Comparison of ENCODE assay signal across 8 cellular contexts in genomic region chr6:30686908-30687658, GRCh38. TPM values are rescaled to one million over a fixed set of nuclear protein-coding genes. Genes with fewer than 3 reads are reported as not detected.
DNase-seq lines count a peak whose midpoint lies in the region; ATAC-seq, FAIRE-seq and TF ChIP-seq lines count a peak whose summit lies in the region.

No MANE protein-coding gene starts in this region.

- TF ChIP-seq POLR2A in HepG2 (IDR thresholded peaks at IDR 0.05; ENCODE audit: insufficient read depth in 1 of 2, low read depth in 2 of 2, low read length in 2 of 2) = peak in 1 of 2 experiments; percentile 67; a peak in 3 of 4 replicates

- no peaks in the 10 kb centered on the region for H4K20me1 ChIP-seq in HepG2 (ENCODE audit: insufficient read depth, low read length)

- TF ChIP-seq RAD21 in HepG2 (CRISPR knock-in tag; IDR thresholded peaks at IDR 0.05) = no peak

- CTCF ChIA-PET in HepG2 (lab: Yijun Ruan, JAX; ENCODE audit: low intra/inter-chr PET ratio, low total read pairs) = interaction anchor here (1.7 kb wide), 1 partner anchor 8 kb away, joined by 6 read pairs; no protein-coding TSS in a partner anchor

- H3K4me2 ChIP-seq in HepG2 (ENCODE audit: low read depth, low read length) = peak overlapping the region; percentile 84

- no peaks in the 10 kb centered on the region for H3K36me3 ChIP-seq in HepG2 (replicated peaks in 1 of 2; ENCODE audit: control insufficient read depth in 1 of 2, insufficient read depth in 2 of 2, low read length in 2 of 2)

- peak overlapping the region; percentile 77 to 84 (median 81) for H3K4me3 ChIP-seq in HepG2 (replicated peaks in 1 of 3; ENCODE audit: insufficient read depth in 1 of 3, low read depth in 2 of 3, low read length in 3 of 3)

- FAIRE-seq in HepG2 (lab: Jason Lieb, UNC) = no peak

- H3K9me3 ChIP-seq in HepG2 (ENCODE audit: low read length) = no peaks in the 10 kb centered on the region

- H3K27ac ChIP-seq in HepG2 (ENCODE audit: extremely low read length, insufficient read depth, low read length) = peak overlapping the region; percentile 43

- BruUV-seq in HepG2 (replicated peaks; lab: Mats Ljungman, UMichigan) = no TSS peak

- DNase-seq in AG08396 (ENCODE audit: low spot score) (peak; percentile 92), NCI-H510A (lab: John Stamatoyannopoulos, UW) (peak; percentile 72), dedifferentiated amniotic fluid mesenchymal stem cell (ENCODE audit: extremely low spot score) (peak; percentile 92), HepG2 (ENCODE audit: low spot score) (peak; percentile 49)
- peak; percentile 93 for DNase-seq in activated CD4-positive, alpha-beta T cell treated with anti-CD3 and anti-CD28 coated beads for 48 hours
- peak; percentile 71 for DNase-seq in stimulated activated CD4-positive, alpha-beta T cell treated with anti-CD3 and anti-CD28 coated beads, Interleukin-2, amount 100 ng/mL, for 4 hours (ENCODE audit: low read depth)

- peak; percentile 6; the same call in 1 of the 2 replicates for TF ChIP-seq CTCF in HepG2 (CRISPR knock-in tag; IDR thresholded peaks at IDR 0.05)

- ATAC-seq in GM19025 (IDR thresholded peaks at IDR 0.05; ENCODE audit: low read depth, unreplicated experiment) (peak; percentile 55), HG03439 (IDR thresholded peaks at IDR 0.05; ENCODE audit: unreplicated experiment) (peak; percentile 44), HepG2 (peak; percentile 50)

- H3K79me2 ChIP-seq in HepG2 (ENCODE audit: insufficient read depth, low read length) = no peaks in the 10 kb centered on the region

- H3K4me1 ChIP-seq in HepG2 (ENCODE audit: insufficient read depth, low read length) = peaks cover 79% of the 10 kb centered on the region

- no peak overlapping the region for H2AFZ ChIP-seq in HepG2 (ENCODE audit: low read length)

- under 1% methylated on average over 48 of the region's 52 CpGs for WGBS in HepG2 (ENCODE audit: low lambda C conversion rate)

- POLR2A ChIA-PET in HepG2 (lab: Yijun Ruan, JAX) = interaction anchor here (0.9 to 3.0 kb wide), 12 partner anchors 8 to 196 kb away, joined by 3 to 23 read pairs (median 4); partner anchors contain the start of genes IER3, MDC1, MRPS18B and TUBB

- H3K27me3 ChIP-seq in HepG2 (ENCODE audit: control insufficient read depth in 1 of 2, insufficient read depth in 2 of 2, low read length in 2 of 2) = no peaks in the 10 kb centered on the region

- peak overlapping the region; percentile 65 for H3K9ac ChIP-seq in HepG2 (ENCODE audit: insufficient read depth, low read depth, low read length)

- TF ChIP-seq EP300 in HepG2 (IDR thresholded peaks at IDR 0.05; ENCODE audit: low read depth in 2 of 2, low read length in 2 of 2) (peak in 1 of 2 experiments; percentile 55; a peak in 1 of 4 replicates), HepG2 (CRISPR knock-in tag; IDR thresholded peaks at IDR 0.05; ENCODE audit: borderline replicate concordance) (no peak)

- in situ Hi-C loops in HepG2 (cut with HindIII; ENCODE audit: extremely low pct_ligation_motif_present, low pct_unique_long_range_greater_than_20kb) = loop anchor here (25.0 kb wide), 1 partner anchor 400 kb away; no protein-coding TSS in a partner anchor

- intact Hi-C loops in HepG2 (cut with micrococcal nuclease; ENCODE audit: unreplicated experiment) = loop anchor here (1.0 kb wide), 1 partner anchor 35 kb away; no protein-coding TSS in a partner anchor

RNA-seq across cellular contexts. Expression of gene PPP1R18, which starts 0.6 kb away (rescaled TPM):
- total RNA-seq in HepG2 (2016; rRNA removed; fragmentation: Illumina TruSeq; extraction: Trizol) = 3.1 and 4.9 TPM in 2 replicates
- 0.81 and 1.4 TPM in 2 replicates for total RNA-seq in HepG2 (2016; cell fraction: cytosol; rRNA removed; fragmentation: Illumina TruSeq; extraction: Trizol; ENCODE audit: low read depth)
- total RNA-seq in HepG2 (2016; cell fraction: insoluble cytoplasmic fraction; rRNA removed; fragmentation: Illumina TruSeq; extraction: Trizol) = 3.5 and 4.0 TPM in 2 replicates
- total RNA-seq in HepG2 (2016; cell fraction: membrane; rRNA removed; fragmentation: Illumina TruSeq; extraction: Trizol) = 3.3 and 3.5 TPM in 2 replicates
- 2.5 and 3.2 TPM in 2 replicates for total RNA-seq in HepG2 (2016; cell fraction: nucleus; rRNA removed; fragmentation: Illumina TruSeq; extraction: Trizol)
- 9.2 and 10.5 TPM in 2 replicates for polyA plus RNA-seq in HepG2 (2011; rRNA removed)
- polyA plus RNA-seq in HepG2 (2011; cell fraction: cytosol; rRNA removed) = 8.3 and 8.7 TPM in 2 replicates
- polyA plus RNA-seq in HepG2 (2011; cell fraction: nucleus; rRNA removed) = 10.6 and 11.8 TPM in 2 replicates
- 4.3 and 5.2 TPM in 2 replicates for polyA plus RNA-seq in HepG2 (2012)
- polyA plus RNA-seq in HepG2 (2016; cell fraction: cytosol; fragmentation: Illumina TruSeq; extraction: Trizol; ENCODE audit: low read depth) = 2.2 and 2.4 TPM in 2 replicates
- 6.9 and 7.5 TPM in 2 replicates for polyA plus RNA-seq in HepG2 (2016; cell fraction: insoluble cytoplasmic fraction; fragmentation: Illumina TruSeq; extraction: Trizol; ENCODE audit: low read depth)
- polyA plus RNA-seq in HepG2 (2016; cell fraction: membrane; fragmentation: Illumina TruSeq; extraction: Trizol; ENCODE audit: low read depth) = 5.6 and 5.8 TPM in 2 replicates
- polyA plus RNA-seq in HepG2 (2016; cell fraction: nucleus; fragmentation: Illumina TruSeq; extraction: Trizol; ENCODE audit: insufficient read depth, low read depth) = 8.6 and 12.1 TPM in 2 replicates
- 13.8 and 38.1 TPM in 2 replicates for polyA minus RNA-seq in HepG2 (2011; rRNA and poly(A)+ RNA removed; ENCODE audit: low replicate concordance)
- 4.6 and 5.1 TPM in 2 replicates for polyA minus RNA-seq in HepG2 (2011; cell fraction: cytosol; rRNA and poly(A)+ RNA removed)
- polyA minus RNA-seq in HepG2 (2011; cell fraction: nucleus; rRNA and poly(A)+ RNA removed) = 1.9 and 2.0 TPM in 2 replicates

RNA-seq across cellular contexts. Expression of gene NRM, which starts 3.7 kb away (rescaled TPM):
- 7.4 and 16.0 TPM in 2 replicates for total RNA-seq in HepG2 (2016; rRNA removed; fragmentation: Illumina TruSeq; extraction: Trizol)
- total RNA-seq in HepG2 (2016; cell fraction: cytosol; rRNA removed; fragmentation: Illumina TruSeq; extraction: Trizol; ENCODE audit: low read depth) = 6.4 and 6.8 TPM in 2 replicates
- total RNA-seq in HepG2 (2016; cell fraction: insoluble cytoplasmic fraction; rRNA removed; fragmentation: Illumina TruSeq; extraction: Trizol) = 7.0 and 15.7 TPM in 2 replicates
- 11.0 and 11.6 TPM in 2 replicates for total RNA-seq in HepG2 (2016; cell fraction: membrane; rRNA removed; fragmentation: Illumina TruSeq; extraction: Trizol)
- 13.6 and 15.9 TPM in 2 replicates for total RNA-seq in HepG2 (2016; cell fraction: nucleus; rRNA removed; fragmentation: Illumina TruSeq; extraction: Trizol)
- 12.5 TPM in 2 replicates for polyA plus RNA-seq in HepG2 (2011; rRNA removed)
- 10.6 and 14.5 TPM in 2 replicates for polyA plus RNA-seq in HepG2 (2011; cell fraction: cytosol; rRNA removed)
- 11.7 and 12.5 TPM in 2 replicates for polyA plus RNA-seq in HepG2 (2011; cell fraction: nucleus; rRNA removed)
- 11.9 and 19.8 TPM in 2 replicates for polyA plus RNA-seq in HepG2 (2012)
- 16.1 and 17.3 TPM in 2 replicates for polyA plus RNA-seq in HepG2 (2016; cell fraction: cytosol; fragmentation: Illumina TruSeq; extraction: Trizol; ENCODE audit: low read depth)
- 19.1 and 23.6 TPM in 2 replicates for polyA plus RNA-seq in HepG2 (2016; cell fraction: insoluble cytoplasmic fraction; fragmentation: Illumina TruSeq; extraction: Trizol; ENCODE audit: low read depth)
- polyA plus RNA-seq in HepG2 (2016; cell fraction: membrane; fragmentation: Illumina TruSeq; extraction: Trizol; ENCODE audit: low read depth) = 27.9 and 29.1 TPM in 2 replicates
- polyA plus RNA-seq in HepG2 (2016; cell fraction: nucleus; fragmentation: Illumina TruSeq; extraction: Trizol; ENCODE audit: insufficient read depth, low read depth) = 46.7 and 53.9 TPM in 2 replicates
- 28.0 and 30.7 TPM in 2 replicates for polyA minus RNA-seq in HepG2 (2011; rRNA and poly(A)+ RNA removed; ENCODE audit: low replicate concordance)
- 9.8 and 11.5 TPM in 2 replicates for polyA minus RNA-seq in HepG2 (2011; cell fraction: cytosol; rRNA and poly(A)+ RNA removed)
- polyA minus RNA-seq in HepG2 (2011; cell fraction: nucleus; rRNA and poly(A)+ RNA removed) = 3.3 and 4.5 TPM in 2 replicates

RNA-seq across cellular contexts. Expression of gene DHX16, which starts 14.3 kb away (rescaled TPM):
- 48.2 and 58.5 TPM in 2 replicates for total RNA-seq in HepG2 (2016; rRNA removed; fragmentation: Illumina TruSeq; extraction: Trizol)
- 9.9 and 11.7 TPM in 2 replicates for total RNA-seq in HepG2 (2016; cell fraction: cytosol; rRNA removed; fragmentation: Illumina TruSeq; extraction: Trizol; ENCODE audit: low read depth)
- 43.8 and 64.1 TPM in 2 replicates for total RNA-seq in HepG2 (2016; cell fraction: insoluble cytoplasmic fraction; rRNA removed; fragmentation: Illumina TruSeq; extraction: Trizol)
- 14.7 and 16.1 TPM in 2 replicates for total RNA-seq in HepG2 (2016; cell fraction: membrane; rRNA removed; fragmentation: Illumina TruSeq; extraction: Trizol)
- 33.4 and 42.1 TPM in 2 replicates for total RNA-seq in HepG2 (2016; cell fraction: nucleus; rRNA removed; fragmentation: Illumina TruSeq; extraction: Trizol)
- polyA plus RNA-seq in HepG2 (2011; rRNA removed) = 57.0 and 73.4 TPM in 2 replicates
- 44.3 and 47.6 TPM in 2 replicates for polyA plus RNA-seq in HepG2 (2011; cell fraction: cytosol; rRNA removed)
- polyA plus RNA-seq in HepG2 (2011; cell fraction: nucleus; rRNA removed) = 176 and 215 TPM in 2 replicates
- 35.4 and 40.2 TPM in 2 replicates for polyA plus RNA-seq in HepG2 (2012)
- 4.3 and 4.8 TPM in 2 replicates for polyA plus RNA-seq in HepG2 (2016; cell fraction: cytosol; fragmentation: Illumina TruSeq; extraction: Trizol; ENCODE audit: low read depth)
- 46.1 and 47.6 TPM in 2 replicates for polyA plus RNA-seq in HepG2 (2016; cell fraction: insoluble cytoplasmic fraction; fragmentation: Illumina TruSeq; extraction: Trizol; ENCODE audit: low read depth)
- 7.5 and 9.2 TPM in 2 replicates for polyA plus RNA-seq in HepG2 (2016; cell fraction: membrane; fragmentation: Illumina TruSeq; extraction: Trizol; ENCODE audit: low read depth)
- 108 and 114 TPM in 2 replicates for polyA plus RNA-seq in HepG2 (2016; cell fraction: nucleus; fragmentation: Illumina TruSeq; extraction: Trizol; ENCODE audit: insufficient read depth, low read depth)
- 75.0 and 80.4 TPM in 2 replicates for polyA minus RNA-seq in HepG2 (2011; rRNA and poly(A)+ RNA removed; ENCODE audit: low replicate concordance)
- polyA minus RNA-seq in HepG2 (2011; cell fraction: cytosol; rRNA and poly(A)+ RNA removed) = 21.7 and 23.2 TPM in 2 replicates
- 26.1 and 30.2 TPM in 2 replicates for polyA minus RNA-seq in HepG2 (2011; cell fraction: nucleus; rRNA and poly(A)+ RNA removed)

RNA-seq across cellular contexts. Expression of gene MDC1, which starts 30.0 kb away (rescaled TPM):
- total RNA-seq in HepG2 (2016; rRNA removed; fragmentation: Illumina TruSeq; extraction: Trizol) = 8.4 and 20.5 TPM in 2 replicates
- 2.6 TPM in 2 replicates for total RNA-seq in HepG2 (2016; cell fraction: cytosol; rRNA removed; fragmentation: Illumina TruSeq; extraction: Trizol; ENCODE audit: low read depth)
- 9.0 and 18.7 TPM in 2 replicates for total RNA-seq in HepG2 (2016; cell fraction: insoluble cytoplasmic fraction; rRNA removed; fragmentation: Illumina TruSeq; extraction: Trizol)
- total RNA-seq in HepG2 (2016; cell fraction: membrane; rRNA removed; fragmentation: Illumina TruSeq; extraction: Trizol) = 7.6 TPM in 2 replicates
- total RNA-seq in HepG2 (2016; cell fraction: nucleus; rRNA removed; fragmentation: Illumina TruSeq; extraction: Trizol) = 18.3 and 20.9 TPM in 2 replicates
- polyA plus RNA-seq in HepG2 (2011; rRNA removed) = 11.7 and 14.0 TPM in 2 replicates
- 4.5 and 6.7 TPM in 2 replicates for polyA plus RNA-seq in HepG2 (2011; cell fraction: cytosol; rRNA removed)
- polyA plus RNA-seq in HepG2 (2011; cell fraction: nucleus; rRNA removed) = 39.8 and 42.9 TPM in 2 replicates
- polyA plus RNA-seq in HepG2 (2012) = 14.2 and 21.0 TPM in 2 replicates
- polyA plus RNA-seq in HepG2 (2016; cell fraction: cytosol; fragmentation: Illumina TruSeq; extraction: Trizol; ENCODE audit: low read depth) = 1.2 and 1.3 TPM in 2 replicates
- polyA plus RNA-seq in HepG2 (2016; cell fraction: insoluble cytoplasmic fraction; fragmentation: Illumina TruSeq; extraction: Trizol; ENCODE audit: low read depth) = 13.9 and 27.7 TPM in 2 replicates
- 2.2 and 3.4 TPM in 2 replicates for polyA plus RNA-seq in HepG2 (2016; cell fraction: membrane; fragmentation: Illumina TruSeq; extraction: Trizol; ENCODE audit: low read depth)
- polyA plus RNA-seq in HepG2 (2016; cell fraction: nucleus; fragmentation: Illumina TruSeq; extraction: Trizol; ENCODE audit: insufficient read depth, low read depth) = 66.8 and 94.4 TPM in 2 replicates
- polyA minus RNA-seq in HepG2 (2011; rRNA and poly(A)+ RNA removed; ENCODE audit: low replicate concordance) = 16.6 and 29.4 TPM in 2 replicates
- polyA minus RNA-seq in HepG2 (2011; cell fraction: cytosol; rRNA and poly(A)+ RNA removed) = 8.0 and 10.3 TPM in 2 replicates
- 7.6 and 9.1 TPM in 2 replicates for polyA minus RNA-seq in HepG2 (2011; cell fraction: nucleus; rRNA and poly(A)+ RNA removed)

RNA-seq across cellular contexts. Expression of gene TUBB, which starts 33.1 kb away (rescaled TPM):
- 911 and 1,275 TPM in 2 replicates for total RNA-seq in HepG2 (2016; rRNA removed; fragmentation: Illumina TruSeq; extraction: Trizol)
- total RNA-seq in HepG2 (2016; cell fraction: cytosol; rRNA removed; fragmentation: Illumina TruSeq; extraction: Trizol; ENCODE audit: low read depth) = 241 and 250 TPM in 2 replicates
- 892 and 1,275 TPM in 2 replicates for total RNA-seq in HepG2 (2016; cell fraction: insoluble cytoplasmic fraction; rRNA removed; fragmentation: Illumina TruSeq; extraction: Trizol)
- 542 and 545 TPM in 2 replicates for total RNA-seq in HepG2 (2016; cell fraction: membrane; rRNA removed; fragmentation: Illumina TruSeq; extraction: Trizol)
- total RNA-seq in HepG2 (2016; cell fraction: nucleus; rRNA removed; fragmentation: Illumina TruSeq; extraction: Trizol) = 386 and 402 TPM in 2 replicates
- polyA plus RNA-seq in HepG2 (2011; rRNA removed) = 980 and 1,163 TPM in 2 replicates
- polyA plus RNA-seq in HepG2 (2011; cell fraction: cytosol; rRNA removed) = 853 and 1,099 TPM in 2 replicates
- 241 and 246 TPM in 2 replicates for polyA plus RNA-seq in HepG2 (2011; cell fraction: nucleus; rRNA removed)
- polyA plus RNA-seq in HepG2 (2012) = 478 and 597 TPM in 2 replicates
- polyA plus RNA-seq in HepG2 (2016; cell fraction: cytosol; fragmentation: Illumina TruSeq; extraction: Trizol; ENCODE audit: low read depth) = 300 and 321 TPM in 2 replicates
- 2,019 and 2,085 TPM in 2 replicates for polyA plus RNA-seq in HepG2 (2016; cell fraction: insoluble cytoplasmic fraction; fragmentation: Illumina TruSeq; extraction: Trizol; ENCODE audit: low read depth)
- polyA plus RNA-seq in HepG2 (2016; cell fraction: membrane; fragmentation: Illumina TruSeq; extraction: Trizol; ENCODE audit: low read depth) = 586 and 657 TPM in 2 replicates
- 686 and 716 TPM in 2 replicates for polyA plus RNA-seq in HepG2 (2016; cell fraction: nucleus; fragmentation: Illumina TruSeq; extraction: Trizol; ENCODE audit: insufficient read depth, low read depth)
- polyA minus RNA-seq in HepG2 (2011; rRNA and poly(A)+ RNA removed; ENCODE audit: low replicate concordance) = 1,833 and 2,373 TPM in 2 replicates
- 412 and 479 TPM in 2 replicates for polyA minus RNA-seq in HepG2 (2011; cell fraction: cytosol; rRNA and poly(A)+ RNA removed)
- 105 and 134 TPM in 2 replicates for polyA minus RNA-seq in HepG2 (2011; cell fraction: nucleus; rRNA and poly(A)+ RNA removed)

Comparison
In these comparisons a context has a peak if more than half of its experiments do, and no peak if none do; other contexts are left out.
1. Peak in every context shown above with its lines: DNase-seq, ATAC-seq, H3K4me3 ChIP-seq and H3K27ac ChIP-seq.